ENCODE assay signal across 27 cellular contexts in genomic region chr12:5520831-5521230, GRCh38.
"Had no signal": no experiment of that assay in that cellular context is flagged by ENCODE, and none has a peak within 500 bp of the region (broad histone marks: within the 10 kb centered on the region; RNA-seq: fewer than 3 reads in every experiment).

No MANE protein-coding gene starts in this region.

- ATAC-seq: activated CD4-positive, alpha-beta T cell treated with anti-CD3 and anti-CD28 coated beads for 36 hours; activated T-cell treated with anti-CD3 and anti-CD28 coated beads, Interleukin-2, amount 50 U/mL, for 72 hours; effector memory CD8-positive, alpha-beta T cell; esophagus mucosa; foreskin keratinocyte; gastrocnemius medialis; heart left ventricle; T-helper 17 cell had no signal

- DNase-seq: activated CD4-positive, alpha-beta memory T cell treated with anti-CD3 and anti-CD28 coated beads, Interleukin-2, amount 10 ng/mL, durations not matched to agents 7 days and 5 days; activated CD4-positive, alpha-beta T cell treated with anti-CD3 and anti-CD28 coated beads for 36 hours; activated CD4-positive, alpha-beta T cell treated with anti-CD3 and anti-CD28 coated beads, Interleukin-2, amount 50 U/mL, for 4 hours; activated CD4-positive, CD25-positive, alpha-beta regulatory T cell; activated CD4-positive, CD25-positive, alpha-beta regulatory T cell treated with anti-CD3 and anti-CD28 coated beads, Interleukin-2, amount 50 U/mL, for 72 hours; activated CD8-positive, alpha-beta memory T cell treated with anti-CD3 and anti-CD28 coated beads, Interleukin-2, amount 50 U/mL, for 48 hours; activated gamma-delta T cell; activated naive CD4-positive, alpha-beta T cell; activated naive CD4-positive, alpha-beta T cell treated with anti-CD3 and anti-CD28 coated beads, Interleukin-2, amount 10 ng/mL, durations not matched to agents 7 days and 5 days; activated T-cell treated with anti-CD3 and anti-CD28 coated beads for 4 hours; activated T-cell treated with anti-CD3 and anti-CD28 coated beads, Interleukin-2, amount 50 U/mL, for 24 hours; activated T-cell treated with anti-CD3 and anti-CD28 coated beads, Interleukin-2, amount 50 U/mL, for 72 hours; amniotic stem cell; anterior cingulate cortex; brain microvascular endothelial cell; cortex of kidney; dermis blood vessel endothelial cell; effector CD4-positive, alpha-beta T cell; effector memory CD8-positive, alpha-beta T cell; foreskin keratinocyte; gastrocnemius medialis; glutamatergic neuron; heart left ventricle; T-helper 1 cell; T-helper 17 cell; T1000 had no signal
